ENCODE assay signal across 21 cellular contexts in the genomic region with DNA sequence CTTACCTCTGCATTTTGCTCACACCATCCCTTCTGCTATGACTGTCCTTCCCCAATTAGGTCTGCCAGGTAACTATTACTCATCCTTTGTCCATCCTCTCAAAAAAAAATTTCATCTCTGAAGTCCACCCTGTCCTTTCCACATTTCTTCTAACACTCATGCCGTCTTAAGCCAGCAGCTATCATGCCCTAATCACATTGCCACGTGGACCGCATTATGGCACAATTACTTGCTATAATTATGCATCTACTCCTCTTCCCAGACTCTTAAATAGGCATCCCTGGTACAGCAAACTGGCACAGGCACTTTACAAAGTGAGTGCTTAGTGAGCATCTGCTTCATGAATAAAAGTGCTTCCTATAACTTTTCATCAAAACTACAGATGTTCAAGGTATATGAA.
DNase-seq lines count a peak whose midpoint lies in the region; ATAC-seq, FAIRE-seq and TF ChIP-seq lines count a peak whose summit lies in the region.
"Had no signal": no experiment of that assay in that cellular context is flagged by ENCODE, and none has a peak within 500 bp of the region (broad histone marks: within the 10 kb centered on the region; RNA-seq: fewer than 3 reads in every experiment).

No MANE protein-coding gene starts in this region.

- intact Hi-C loops in Right ventricle myocardium superior (cut with DNase I) (no loop called here), cardiac septum (cut with DNase I) (no loop called here)

- no peaks in the 10 kb centered on the region for H3K36me3 ChIP-seq in bronchial epithelial cell (ENCODE audit: control insufficient read depth, insufficient read depth, low read length)
- H3K36me3 ChIP-seq: BLaER1 had no signal

- DNase-seq in DMS 273 (lab: John Stamatoyannopoulos, UW; ENCODE audit: unreplicated experiment) (peak; percentile 5), DMS 273 treated with DMSO at 0.1 percent for 48 hours (lab: John Stamatoyannopoulos, UW) (no peak), Right ventricle myocardium superior (no peak), cardiac septum (ENCODE audit: low spot score) (no peak), bronchial epithelial cell (ENCODE audit: low read depth) (peak; percentile 15), glomerular visceral epithelial cell (ENCODE audit: extremely low spot score) (no peak)
- DNase-seq: CD4-positive, alpha-beta T cell; CD8-positive, alpha-beta memory T cell; DMS153; DND-41; GM23248; H7; HCEC 1CT had no signal

- TF ChIP-seq CTCF in bronchial epithelial cell (IDR thresholded peaks at IDR 0.05; ENCODE audit: insufficient read depth, low read length, severe bottlenecking): no peak

- H3K4me3 ChIP-seq in bronchial epithelial cell (ENCODE audit: low read depth, low read length): no peak overlapping the region
- H3K4me3 ChIP-seq: BLaER1, GM23248 had no signal

- no peaks in the 10 kb centered on the region for H3K27me3 ChIP-seq in bronchial epithelial cell (ENCODE audit: control insufficient read depth, insufficient read depth, low read length)
- H3K27me3 ChIP-seq: BLaER1 had no signal

- FAIRE-seq in bronchial epithelial cell (lab: Jason Lieb, UNC): no peak
- FAIRE-seq: A204.1, D721Med, G401.6, GM12892, GM19239, H1 had no signal

- ATAC-seq in Right ventricle myocardium superior (ENCODE audit: poor library complexity): peak; percentile 59
- no peak for ATAC-seq in GM18511 (IDR thresholded peaks at IDR 0.05; ENCODE audit: unreplicated experiment)

Comparison
In these comparisons a context has a peak if more than half of its experiments do, and no peak if none do; other contexts are left out.
1. DNase-seq: peak in DMS 273 (single experiment) and bronchial epithelial cell (single experiment); none in DMS 273 treated with DMSO at 0.1 percent for 48 hours (single experiment), Right ventricle myocardium superior (single experiment), cardiac septum (single experiment) and glomerular visceral epithelial cell (single experiment).